In the genomic region with DNA sequence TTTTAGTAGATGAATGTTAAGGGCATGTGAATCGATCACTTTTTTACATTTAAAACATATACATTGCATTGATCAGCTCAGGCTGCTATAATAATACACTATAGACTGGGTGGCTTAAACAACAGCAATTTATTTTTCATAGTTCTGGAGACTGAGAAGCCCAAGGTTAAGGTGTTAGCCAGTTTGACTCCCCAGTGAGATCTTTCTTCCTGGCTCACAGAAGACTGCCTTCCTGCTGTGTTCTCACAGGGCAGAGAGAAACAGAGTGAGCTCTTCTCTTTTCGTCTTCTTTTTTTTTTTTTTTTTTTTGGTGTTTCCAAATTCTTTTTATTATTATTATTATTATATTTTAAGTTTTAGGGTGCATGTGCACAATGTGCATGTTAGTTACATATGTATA, we compare ENCODE assay signal across 1 cellular context.
TF ChIP-seq lines count a peak whose summit lies in the region.

No MANE protein-coding gene starts in this region.

TF ChIP-seq in GM23338, 12 proteins besides CTCF, POLR2A, EP300 and RAD21 (continued from another document):
- TF ChIP-seq, protein P1, sequence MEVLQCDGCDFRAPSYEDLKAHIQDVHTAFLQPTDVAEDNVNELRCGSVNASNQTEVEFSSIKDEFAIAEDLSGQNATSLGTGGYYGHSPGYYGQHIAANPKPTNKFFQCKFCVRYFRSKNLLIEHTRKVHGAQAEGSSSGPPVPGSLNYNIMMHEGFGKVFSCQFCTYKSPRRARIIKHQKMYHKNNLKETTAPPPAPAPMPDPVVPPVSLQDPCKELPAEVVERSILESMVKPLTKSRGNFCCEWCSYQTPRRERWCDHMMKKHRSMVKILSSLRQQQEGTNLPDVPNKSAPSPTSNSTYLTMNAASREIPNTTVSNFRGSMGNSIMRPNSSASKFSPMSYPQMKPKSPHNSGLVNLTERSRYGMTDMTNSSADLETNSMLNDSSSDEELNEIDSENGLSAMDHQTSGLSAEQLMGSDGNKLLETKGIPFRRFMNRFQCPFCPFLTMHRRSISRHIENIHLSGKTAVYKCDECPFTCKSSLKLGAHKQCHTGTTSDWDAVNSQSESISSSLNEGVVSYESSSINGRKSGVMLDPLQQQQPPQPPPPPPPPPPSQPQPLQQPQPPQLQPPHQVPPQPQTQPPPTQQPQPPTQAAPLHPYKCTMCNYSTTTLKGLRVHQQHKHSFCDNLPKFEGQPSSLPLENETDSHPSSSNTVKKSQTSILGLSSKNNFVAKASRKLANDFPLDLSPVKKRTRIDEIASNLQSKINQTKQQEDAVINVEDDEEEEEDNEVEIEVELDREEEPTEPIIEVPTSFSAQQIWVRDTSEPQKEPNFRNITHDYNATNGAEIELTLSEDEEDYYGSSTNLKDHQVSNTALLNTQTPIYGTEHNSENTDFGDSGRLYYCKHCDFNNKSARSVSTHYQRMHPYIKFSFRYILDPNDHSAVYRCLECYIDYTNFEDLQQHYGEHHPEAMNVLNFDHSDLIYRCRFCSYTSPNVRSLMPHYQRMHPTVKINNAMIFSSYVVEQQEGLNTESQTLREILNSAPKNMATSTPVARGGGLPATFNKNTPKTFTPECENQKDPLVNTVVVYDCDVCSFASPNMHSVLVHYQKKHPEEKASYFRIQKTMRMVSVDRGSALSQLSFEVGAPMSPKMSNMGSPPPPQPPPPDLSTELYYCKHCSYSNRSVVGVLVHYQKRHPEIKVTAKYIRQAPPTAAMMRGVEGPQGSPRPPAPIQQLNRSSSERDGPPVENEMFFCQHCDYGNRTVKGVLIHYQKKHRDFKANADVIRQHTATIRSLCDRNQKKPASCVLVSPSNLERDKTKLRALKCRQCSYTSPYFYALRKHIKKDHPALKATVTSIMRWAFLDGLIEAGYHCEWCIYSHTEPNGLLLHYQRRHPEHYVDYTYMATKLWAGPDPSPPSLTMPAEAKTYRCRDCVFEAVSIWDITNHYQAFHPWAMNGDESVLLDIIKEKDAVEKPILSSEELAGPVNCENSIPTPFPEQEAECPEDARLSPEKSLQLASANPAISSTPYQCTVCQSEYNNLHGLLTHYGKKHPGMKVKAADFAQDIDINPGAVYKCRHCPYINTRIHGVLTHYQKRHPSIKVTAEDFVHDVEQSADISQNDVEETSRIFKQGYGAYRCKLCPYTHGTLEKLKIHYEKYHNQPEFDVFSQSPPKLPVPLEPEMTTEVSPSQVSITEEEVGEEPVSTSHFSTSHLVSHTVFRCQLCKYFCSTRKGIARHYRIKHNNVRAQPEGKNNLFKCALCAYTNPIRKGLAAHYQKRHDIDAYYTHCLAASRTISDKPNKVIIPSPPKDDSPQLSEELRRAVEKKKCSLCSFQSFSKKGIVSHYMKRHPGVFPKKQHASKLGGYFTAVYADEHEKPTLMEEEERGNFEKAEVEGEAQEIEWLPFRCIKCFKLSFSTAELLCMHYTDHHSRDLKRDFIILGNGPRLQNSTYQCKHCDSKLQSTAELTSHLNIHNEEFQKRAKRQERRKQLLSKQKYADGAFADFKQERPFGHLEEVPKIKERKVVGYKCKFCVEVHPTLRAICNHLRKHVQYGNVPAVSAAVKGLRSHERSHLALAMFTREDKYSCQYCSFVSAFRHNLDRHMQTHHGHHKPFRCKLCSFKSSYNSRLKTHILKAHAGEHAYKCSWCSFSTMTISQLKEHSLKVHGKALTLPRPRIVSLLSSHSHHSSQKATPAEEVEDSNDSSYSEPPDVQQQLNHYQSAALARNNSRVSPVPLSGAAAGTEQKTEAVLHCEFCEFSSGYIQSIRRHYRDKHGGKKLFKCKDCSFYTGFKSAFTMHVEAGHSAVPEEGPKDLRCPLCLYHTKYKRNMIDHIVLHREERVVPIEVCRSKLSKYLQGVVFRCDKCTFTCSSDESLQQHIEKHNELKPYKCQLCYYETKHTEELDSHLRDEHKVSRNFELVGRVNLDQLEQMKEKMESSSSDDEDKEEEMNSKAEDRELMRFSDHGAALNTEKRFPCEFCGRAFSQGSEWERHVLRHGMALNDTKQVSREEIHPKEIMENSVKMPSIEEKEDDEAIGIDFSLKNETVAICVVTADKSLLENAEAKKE (CRISPR knock-in tag; IDR thresholded peaks at IDR 0.05), result no peak
- TF ChIP-seq, protein P2, sequence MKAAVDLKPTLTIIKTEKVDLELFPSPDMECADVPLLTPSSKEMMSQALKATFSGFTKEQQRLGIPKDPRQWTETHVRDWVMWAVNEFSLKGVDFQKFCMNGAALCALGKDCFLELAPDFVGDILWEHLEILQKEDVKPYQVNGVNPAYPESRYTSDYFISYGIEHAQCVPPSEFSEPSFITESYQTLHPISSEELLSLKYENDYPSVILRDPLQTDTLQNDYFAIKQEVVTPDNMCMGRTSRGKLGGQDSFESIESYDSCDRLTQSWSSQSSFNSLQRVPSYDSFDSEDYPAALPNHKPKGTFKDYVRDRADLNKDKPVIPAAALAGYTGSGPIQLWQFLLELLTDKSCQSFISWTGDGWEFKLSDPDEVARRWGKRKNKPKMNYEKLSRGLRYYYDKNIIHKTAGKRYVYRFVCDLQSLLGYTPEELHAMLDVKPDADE (IDR thresholded peaks at IDR 0.05), result no peak
- TF ChIP-seq CREB1 (CRISPR knock-in tag; IDR thresholded peaks at IDR 0.05; ENCODE audit: low read depth) (no peak), STAT1 (IDR thresholded peaks at IDR 0.05; ENCODE audit: unreplicated experiment) (no peak), ZNF114 (CRISPR knock-in tag; IDR thresholded peaks at IDR 0.05) (no peak), EZH2phosphoT487 (IDR thresholded peaks at IDR 0.05; ENCODE audit: unreplicated experiment) (no peak), EZH2 (IDR thresholded peaks at IDR 0.05; ENCODE audit: low read depth, unreplicated experiment) (no peak), NANOG (IDR thresholded peaks at IDR 0.05; ENCODE audit: borderline replicate concordance) (no peak), ZNF331 (CRISPR knock-in tag; IDR thresholded peaks at IDR 0.05; ENCODE audit: low read depth) (no peak)
